ENCODE assay signal across 32 cellular contexts in the genomic region with DNA sequence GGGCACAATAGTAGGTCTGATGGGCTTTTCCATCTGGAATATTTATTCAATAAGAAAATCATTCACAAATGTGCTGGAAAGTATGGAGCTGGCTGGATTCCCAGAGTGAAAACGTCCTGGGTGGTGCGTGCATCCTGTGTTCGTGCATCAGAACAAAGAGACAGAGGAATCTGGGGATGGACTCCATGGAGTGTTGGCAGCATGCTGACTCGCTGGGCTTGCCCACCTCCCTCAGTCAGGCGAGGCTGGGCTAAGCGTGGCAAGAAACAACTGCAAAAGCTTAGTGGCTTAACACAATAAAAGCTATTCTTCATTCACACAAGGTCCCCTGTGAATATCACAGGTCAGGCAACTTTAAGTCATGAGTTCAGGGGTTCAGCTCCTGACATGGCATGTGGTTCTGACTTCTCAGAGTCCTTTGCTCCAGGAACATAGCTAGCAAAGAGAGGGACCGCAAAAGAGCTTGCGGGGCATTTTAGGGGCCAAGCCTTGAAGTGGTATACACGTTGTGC.
DNase-seq lines count a peak whose midpoint lies in the region; ATAC-seq, FAIRE-seq and TF ChIP-seq lines count a peak whose summit lies in the region.
"Had no signal": no experiment of that assay in that cellular context is flagged by ENCODE, and none has a peak within 500 bp of the region (broad histone marks: within the 10 kb centered on the region; RNA-seq: fewer than 3 reads in every experiment).

No MANE protein-coding gene starts in this region.

- DNase-seq in NCI-H748 (lab: John Stamatoyannopoulos, UW; ENCODE audit: unreplicated experiment) (peak; percentile 10), NCI-H748 treated with DMSO at 0.1 percent for 48 hours (lab: John Stamatoyannopoulos, UW) (no peak), SJSA1 (ENCODE audit: low read depth in 1 of 2, low spot score in 2 of 2) (peak; percentile 38 to 55), fibroblast of pulmonary artery (ENCODE audit: low read depth) (peak; percentile 22), H54 (ENCODE audit: insufficient read length, low spot score) (no peak)
- no peak for DNase-seq in activated CD8-positive, alpha-beta T cell treated with anti-CD3 and anti-CD28 coated beads, Interleukin-2, amount 10 ng/mL, durations not matched to agents 7 days and 5 days
- DNase-seq: ACHN; activated CD4-positive, alpha-beta T cell treated with anti-CD3 and anti-CD28 coated beads for 36 hours; activated CD8-positive, alpha-beta T cell treated with anti-CD3 and anti-CD28 coated beads for 36 hours; activated naive CD4-positive, alpha-beta T cell treated with anti-CD3 and anti-CD28 coated beads, Interleukin-2, amount 10 ng/mL, durations not matched to agents 7 days and 5 days; brain microvascular endothelial cell; DMS53; HCEC 1CT; heart left ventricle; KG1; kidney; NCI-H1417; NCI-H526 treated with DMSO at 0.1 percent for 48 hours; posterior cingulate gyrus; right cardiac atrium; spleen; stimulated activated CD8-positive, alpha-beta memory T cell treated with anti-CD3 and anti-CD28 coated beads, Interleukin-4, amount 100 ng/mL, for 48 hours; T1000 had no signal

- no peak for FAIRE-seq in H54 (lab: Jason Lieb, UNC)
- FAIRE-seq: GM12892, kidney, RCC 7860, urothelium cell line had no signal

- TF ChIP-seq CTCF in fibroblast of pulmonary artery (IDR thresholded peaks at IDR 0.05; ENCODE audit: low read length, missing control alignments), result no peak

- H3K4me3 ChIP-seq in SJSA1, result no peak overlapping the region
- no peak overlapping the region for H3K4me3 ChIP-seq in fibroblast of pulmonary artery (replicated peaks; ENCODE audit: low read depth, low read length)
- H3K4me3 ChIP-seq: adrenal gland, BLaER1, heart left ventricle, spleen, thoracic aorta had no signal

- H3K27ac ChIP-seq in SJSA1, result no peak overlapping the region
- H3K27ac ChIP-seq: adrenal gland, BLaER1, brain microvascular endothelial cell, heart left ventricle, spleen, thoracic aorta, VCaP had no signal

- ATAC-seq in activated CD8-positive, alpha-beta T cell treated with anti-CD3 and anti-CD28 coated beads, Interleukin-2, amount 10 ng/mL, durations not matched to agents 7 days and 5 days, result no peak
- no peak for ATAC-seq in HG03432 (IDR thresholded peaks at IDR 0.05; ENCODE audit: unreplicated experiment)
- ATAC-seq: activated CD4-positive, alpha-beta T cell treated with anti-CD3 and anti-CD28 coated beads for 36 hours; activated CD8-positive, alpha-beta T cell treated with anti-CD3 and anti-CD28 coated beads for 36 hours; heart left ventricle; right cardiac atrium had no signal

- no peak overlapping the region for H3K27ac Mint-ChIP-seq in activated CD8-positive, alpha-beta T cell treated with anti-CD3 and anti-CD28 coated beads, Interleukin-2, amount 10 ng/mL, durations not matched to agents 7 days and 5 days
- H3K27ac Mint-ChIP-seq: activated CD4-positive, alpha-beta T cell treated with anti-CD3 and anti-CD28 coated beads for 36 hours; activated CD8-positive, alpha-beta T cell treated with anti-CD3 and anti-CD28 coated beads for 36 hours; activated naive CD4-positive, alpha-beta T cell treated with anti-CD3 and anti-CD28 coated beads, Interleukin-2, amount 10 ng/mL, durations not matched to agents 7 days and 5 days; stimulated activated naive CD8-positive, alpha-beta T cell treated with anti-CD3 and anti-CD28 coated beads, Interleukin-15, Interleukin-2, amounts not matched to agents 100 ng/mL and 50 ng/mL, for 24 hours had no signal

- POLR2A ChIA-PET in activated CD8-positive, alpha-beta T cell treated with anti-CD3 and anti-CD28 coated beads, Interleukin-2, amount 10 ng/mL, durations not matched to agents 7 days and 5 days (lab: Charles Lee), result no interaction called here

- H3K36me3 ChIP-seq in SJSA1, result no peaks in the 10 kb centered on the region
- H3K36me3 ChIP-seq: adrenal gland, BLaER1, brain microvascular endothelial cell, heart left ventricle, spleen, thoracic aorta had no signal

- no peaks in the 10 kb centered on the region for H3K27me3 ChIP-seq in SJSA1 (replicated peaks)
- H3K27me3 ChIP-seq: BLaER1, brain microvascular endothelial cell had no signal

- H3K9me3 Mint-ChIP-seq in activated CD8-positive, alpha-beta T cell treated with anti-CD3 and anti-CD28 coated beads, Interleukin-2, amount 10 ng/mL, durations not matched to agents 7 days and 5 days (ENCODE audit: insufficient read depth), result no peaks in the 10 kb centered on the region
- H3K9me3 Mint-ChIP-seq: activated CD8-positive, alpha-beta T cell treated with anti-CD3 and anti-CD28 coated beads for 36 hours; activated naive CD4-positive, alpha-beta T cell treated with anti-CD3 and anti-CD28 coated beads, Interleukin-2, amount 10 ng/mL, durations not matched to agents 7 days and 5 days; stimulated activated naive CD8-positive, alpha-beta T cell treated with anti-CD3 and anti-CD28 coated beads, Interleukin-15, Interleukin-2, amounts not matched to agents 100 ng/mL and 50 ng/mL, for 24 hours had no signal

- no peaks in the 10 kb centered on the region for H3K36me3 Mint-ChIP-seq in activated CD8-positive, alpha-beta T cell treated with anti-CD3 and anti-CD28 coated beads, Interleukin-2, amount 10 ng/mL, durations not matched to agents 7 days and 5 days (ENCODE audit: low read depth)
- H3K36me3 Mint-ChIP-seq: activated naive CD4-positive, alpha-beta T cell treated with anti-CD3 and anti-CD28 coated beads, Interleukin-2, amount 10 ng/mL, durations not matched to agents 7 days and 5 days had no signal

- peaks cover 6% of the 10 kb centered on the region for H3K4me1 ChIP-seq in SJSA1 (replicated peaks)
- H3K4me1 ChIP-seq: adrenal gland, BLaER1, spleen had no signal

- H3K4me1 Mint-ChIP-seq in activated CD8-positive, alpha-beta T cell treated with anti-CD3 and anti-CD28 coated beads, Interleukin-2, amount 10 ng/mL, durations not matched to agents 7 days and 5 days (ENCODE audit: low read depth), result peaks cover 2% of the 10 kb centered on the region
- H3K4me1 Mint-ChIP-seq: activated CD4-positive, alpha-beta T cell treated with anti-CD3 and anti-CD28 coated beads for 36 hours; activated naive CD4-positive, alpha-beta T cell treated with anti-CD3 and anti-CD28 coated beads, Interleukin-2, amount 10 ng/mL, durations not matched to agents 7 days and 5 days had no signal

- CTCF ChIA-PET in activated CD8-positive, alpha-beta T cell treated with anti-CD3 and anti-CD28 coated beads, Interleukin-2, amount 10 ng/mL, durations not matched to agents 7 days and 5 days (lab: Charles Lee), result interaction anchor here (3.5 kb wide), 1 partner anchor 8 kb away, joined by 28 read pairs; no protein-coding TSS in a partner anchor

- H3K27me3 Mint-ChIP-seq in activated CD8-positive, alpha-beta T cell treated with anti-CD3 and anti-CD28 coated beads, Interleukin-2, amount 10 ng/mL, durations not matched to agents 7 days and 5 days (ENCODE audit: low read depth), result peaks cover 11% of the 10 kb centered on the region

- H3K4me3 Mint-ChIP-seq in activated CD8-positive, alpha-beta T cell treated with anti-CD3 and anti-CD28 coated beads, Interleukin-2, amount 10 ng/mL, durations not matched to agents 7 days and 5 days, result no peak overlapping the region
- H3K4me3 Mint-ChIP-seq: activated CD4-positive, alpha-beta T cell treated with anti-CD3 and anti-CD28 coated beads for 36 hours; activated CD8-positive, alpha-beta T cell treated with anti-CD3 and anti-CD28 coated beads for 36 hours; activated naive CD4-positive, alpha-beta T cell treated with anti-CD3 and anti-CD28 coated beads, Interleukin-2, amount 10 ng/mL, durations not matched to agents 7 days and 5 days; stimulated activated naive CD8-positive, alpha-beta T cell treated with anti-CD3 and anti-CD28 coated beads, Interleukin-15, Interleukin-2, amounts not matched to agents 100 ng/mL and 50 ng/mL, for 24 hours had no signal

- no peaks in the 10 kb centered on the region for H3K9me3 ChIP-seq in SJSA1 (replicated peaks)
- H3K9me3 ChIP-seq: adrenal gland, BLaER1, heart left ventricle, spleen, thoracic aorta had no signal

- no peak for TF ChIP-seq POLR2A in H54 (IDR thresholded peaks at IDR 0.05; ENCODE audit: low read depth, low read length)

Comparison
In these comparisons a context has a peak if more than half of its experiments do, and no peak if none do; other contexts are left out.
1. DNase-seq: peak in NCI-H748 (single experiment), SJSA1 (2 of 2) and fibroblast of pulmonary artery (single experiment); none in NCI-H748 treated with DMSO at 0.1 percent for 48 hours (single experiment), activated CD8-positive, alpha-beta T cell treated with anti-CD3 and anti-CD28 coated beads, Interleukin-2, amount 10 ng/mL, durations not matched to agents 7 days and 5 days (single experiment) and H54 (single experiment).